In genomic region chr1:217133958-217134856, GRCh38 we compare ENCODE assay signal across 1 cellular context.
A peak's percentile ranks its signal among the peaks of the same experiment; 100 is the strongest.
TF ChIP-seq lines count a peak whose summit lies in the region.

No MANE protein-coding gene starts in this region.

TF ChIP-seq in H1, 55 proteins besides CTCF, POLR2A, EP300 and RAD21 (continued from another document):
- TF ChIP-seq, protein P1, sequence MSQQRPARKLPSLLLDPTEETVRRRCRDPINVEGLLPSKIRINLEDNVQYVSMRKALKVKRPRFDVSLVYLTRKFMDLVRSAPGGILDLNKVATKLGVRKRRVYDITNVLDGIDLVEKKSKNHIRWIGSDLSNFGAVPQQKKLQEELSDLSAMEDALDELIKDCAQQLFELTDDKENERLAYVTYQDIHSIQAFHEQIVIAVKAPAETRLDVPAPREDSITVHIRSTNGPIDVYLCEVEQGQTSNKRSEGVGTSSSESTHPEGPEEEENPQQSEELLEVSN (IDR thresholded peaks at IDR 0.05) = peak; percentile 69
- TF ChIP-seq EZH2 (IDR thresholded peaks at IDR 0.05; ENCODE audit: low read depth, low read length, severe bottlenecking) (peak; percentile 93), RNF2 (IDR thresholded peaks at IDR 0.05; ENCODE audit: borderline replicate concordance, low read depth, low read length, missing control alignments, poor library complexity, severe bottlenecking) (peak; percentile 86), SUZ12 (IDR thresholded peaks at IDR 0.05; ENCODE audit: low read length) (peak; percentile 100), RXRA (IDR thresholded peaks at IDR 0.05; ENCODE audit: insufficient read depth, low read depth, low read length) (no peak), MAFK (IDR thresholded peaks at IDR 0.05; ENCODE audit: low read depth, low read length) (no peak), KDM4A (IDR thresholded peaks at IDR 0.05; ENCODE audit: low read depth, low read length, severe bottlenecking) (peak; percentile 25), ASH2L (IDR thresholded peaks at IDR 0.05; ENCODE audit: low read length) (no peak), ZNF274 (IDR thresholded peaks at IDR 0.05; ENCODE audit: borderline replicate concordance, extremely low read depth, low read length) (no peak), NRF1 (IDR thresholded peaks at IDR 0.05; ENCODE audit: low read depth, low read length) (no peak), CEBPB (IDR thresholded peaks at IDR 0.05; ENCODE audit: low read depth, low read length) (no peak), POU5F1 (IDR thresholded peaks at IDR 0.05; ENCODE audit: low read depth, low read length) (no peak), SP4 (IDR thresholded peaks at IDR 0.05; ENCODE audit: low read length) (no peak), TEAD4 (IDR thresholded peaks at IDR 0.05; ENCODE audit: low read depth, low read length) (no peak), CBX5 (IDR thresholded peaks at IDR 0.05; ENCODE audit: low read depth, low read length) (no peak), SAP30 (IDR thresholded peaks at IDR 0.05; ENCODE audit: insufficient read depth, insufficient replicate concordance, low read length) (no peak)
- TF ChIP-seq, protein P2, sequence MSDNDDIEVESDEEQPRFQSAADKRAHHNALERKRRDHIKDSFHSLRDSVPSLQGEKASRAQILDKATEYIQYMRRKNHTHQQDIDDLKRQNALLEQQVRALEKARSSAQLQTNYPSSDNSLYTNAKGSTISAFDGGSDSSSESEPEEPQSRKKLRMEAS (IDR thresholded peaks at IDR 0.05) = peak; percentile 30
- TF ChIP-seq, protein P3, sequence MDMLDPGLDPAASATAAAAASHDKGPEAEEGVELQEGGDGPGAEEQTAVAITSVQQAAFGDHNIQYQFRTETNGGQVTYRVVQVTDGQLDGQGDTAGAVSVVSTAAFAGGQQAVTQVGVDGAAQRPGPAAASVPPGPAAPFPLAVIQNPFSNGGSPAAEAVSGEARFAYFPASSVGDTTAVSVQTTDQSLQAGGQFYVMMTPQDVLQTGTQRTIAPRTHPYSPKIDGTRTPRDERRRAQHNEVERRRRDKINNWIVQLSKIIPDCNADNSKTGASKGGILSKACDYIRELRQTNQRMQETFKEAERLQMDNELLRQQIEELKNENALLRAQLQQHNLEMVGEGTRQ (IDR thresholded peaks at IDR 0.05; ENCODE audit: low read length) = no peak
